8 cellular contexts compared by ENCODE assay signal in genomic region chr13:46296920-46297319, GRCh38.
DNase-seq lines count a peak whose midpoint lies in the region; ATAC-seq and TF ChIP-seq lines count a peak whose summit lies in the region.

No MANE protein-coding gene starts in this region.

- peak overlapping the region; percentile 89 for H3K27ac ChIP-seq in CD4-positive, alpha-beta T cell (ENCODE audit: low read depth, low read length)
- peak overlapping the region; percentile 63 to 78 for H3K27ac ChIP-seq in breast epithelium

- H3K4me1 ChIP-seq in breast epithelium, result no peaks in the 10 kb centered on the region

- H3K9me3 Mint-ChIP-seq in CD4-positive, alpha-beta T cell, result peaks cover 2% of the 10 kb centered on the region
- peaks cover 0 to 22% (median 3%) of the 10 kb centered on the region in 9 donors for H3K9me3 Mint-ChIP-seq in naive thymus-derived CD8-positive, alpha-beta T cell

- H3K27me3 ChIP-seq in CD4-positive, alpha-beta T cell (ENCODE audit: control insufficient read depth, insufficient read depth, low read length), result no peaks in the 10 kb centered on the region
- H3K27me3 ChIP-seq in breast epithelium, result no peaks in the 10 kb centered on the region

- no peaks in the 10 kb centered on the region for H3K36me3 ChIP-seq in breast epithelium

- CTCF ChIA-PET in CD4-positive, alpha-beta T cell (lab: Charles Lee), result interaction anchor here (1.3 to 1.6 kb wide), 2 partner anchors 137 to 171 kb away, joined by 4 to 5 read pairs; no protein-coding TSS in a partner anchor

- H3K4me1 Mint-ChIP-seq in CD4-positive, alpha-beta T cell (ENCODE audit: low read depth), result peaks cover 58% of the 10 kb centered on the region
- peaks cover 34 to 65% (median 63%) of the 10 kb centered on the region in 4 donors for H3K4me1 Mint-ChIP-seq in naive thymus-derived CD8-positive, alpha-beta T cell

- peak overlapping the region; percentile 94 for H3K27ac Mint-ChIP-seq in CD4-positive, alpha-beta T cell
- peak overlapping the region; percentile 85 to 98 (median 96) for H3K27ac Mint-ChIP-seq in naive thymus-derived CD8-positive, alpha-beta T cell

- no peak for TF ChIP-seq CTCF in CD4-positive, alpha-beta T cell (IDR thresholded peaks at IDR 0.05)
- no peak for TF ChIP-seq CTCF in breast epithelium (IDR thresholded peaks at IDR 0.05)

- H3K4me3 Mint-ChIP-seq in CD4-positive, alpha-beta T cell, result peak overlapping the region; percentile 42
- H3K4me3 Mint-ChIP-seq in naive thymus-derived CD8-positive, alpha-beta T cell, result peak overlapping the region; percentile 19 to 84 (median 72)

- intact Hi-C loops in CD4-positive, alpha-beta T cell (cut with DNase I, micrococcal nuclease), result loop anchor here (10.0 kb wide), 2 partner anchors 112 to 242 kb away; partner anchors contain the start of genes LCP1 (in 1 of the 2) and ZC3H13 (in 1 of the 2)
- intact Hi-C loops in breast epithelium (cut with DNase I; ENCODE audit: low total_unique reads), result no loop called here

- no peak for DNase-seq in CD4-positive, alpha-beta T cell
- peak; percentile 54 for DNase-seq in MV-4-11 (lab: John Stamatoyannopoulos, UW)
- DNase-seq in breast epithelium (ENCODE audit: low spot score in 2 of 2), result no peak
- no peak for DNase-seq in naive thymus-derived CD8-positive, alpha-beta T cell
- no peak for DNase-seq in C1 segment of cervical spinal cord (lab: John Stamatoyannopoulos, UW)
- no peak for DNase-seq in activated effector memory CD4-positive, alpha-beta T cell treated with anti-CD3 and anti-CD28 coated beads, Interleukin-2, amount 50 U/mL, for 16 hours
- no peak for DNase-seq in activated CD4-positive, CD25-positive, alpha-beta regulatory T cell treated with anti-CD3 and anti-CD28 coated beads, Interleukin-2, amount 50 U/mL, for 72 hours
- DNase-seq in AML-193 (lab: John Stamatoyannopoulos, UW), result no peak

- H3K36me3 Mint-ChIP-seq in CD4-positive, alpha-beta T cell (ENCODE audit: low read depth), result peaks cover 6% of the 10 kb centered on the region
- H3K36me3 Mint-ChIP-seq in naive thymus-derived CD8-positive, alpha-beta T cell, result peaks cover 0 to 20% (median 4%) of the 10 kb centered on the region in 3 donors

- no peak for TF ChIP-seq POLR2A in breast epithelium (IDR thresholded peaks at IDR 0.05)

- H3K9me3 ChIP-seq in CD4-positive, alpha-beta T cell (ENCODE audit: control insufficient read depth, low read length), result peaks cover 3% of the 10 kb centered on the region
- no peaks in the 10 kb centered on the region for H3K9me3 ChIP-seq in breast epithelium

- H3K4me3 ChIP-seq in breast epithelium, result no peak overlapping the region

- no peaks in the 10 kb centered on the region for H3K27me3 Mint-ChIP-seq in CD4-positive, alpha-beta T cell
- H3K27me3 Mint-ChIP-seq in naive thymus-derived CD8-positive, alpha-beta T cell, result no peaks in the 10 kb centered on the region

- POLR2A ChIA-PET in CD4-positive, alpha-beta T cell (lab: Charles Lee), result interaction anchor here (0.5 to 4.7 kb wide), 12 partner anchors 10 to 244 kb away, joined by 3 to 47 read pairs (median 12); partner anchors contain the start of genes LCP1, LRRC63 and ZC3H13
- POLR2A ChIA-PET in naive thymus-derived CD8-positive, alpha-beta T cell (lab: Charles Lee), result interaction anchor here (0.7 to 5.9 kb wide), 8 partner anchors 15 to 244 kb away, joined by 3 to 74 read pairs (median 7); partner anchors contain the start of gene ZC3H13

- ATAC-seq in CD4-positive, alpha-beta T cell (ENCODE audit: poor library complexity), result no peak
- no peak for ATAC-seq in naive thymus-derived CD8-positive, alpha-beta T cell
